Comparison of ENCODE assay signal across 10 cellular contexts in genomic region chr19:11659612-11660011, GRCh38.
DNase-seq lines count a peak whose midpoint lies in the region; ATAC-seq, FAIRE-seq and TF ChIP-seq lines count a peak whose summit lies in the region.
"Had no signal": no experiment of that assay in that cellular context is flagged by ENCODE, and none has a peak within 500 bp of the region (broad histone marks: within the 10 kb centered on the region; RNA-seq: fewer than 3 reads in every experiment).

No MANE protein-coding gene starts in this region.

- no peaks in the 10 kb centered on the region for H3K36me3 ChIP-seq in upper lobe of right lung

- no peak for TF ChIP-seq POLR2A in erythroblast (IDR thresholded peaks at IDR 0.05; ENCODE audit: low read length)

- H3K4me3 ChIP-seq in upper lobe of right lung, result no peak overlapping the region

- TF ChIP-seq CTCF in GM12872 (IDR thresholded peaks at IDR 0.05; ENCODE audit: insufficient read depth, low read depth, low read length) (peak; percentile 35; the same call in 1 of the 3 replicates), upper lobe of right lung (IDR thresholded peaks at IDR 0.05) (no peak)

- no peak overlapping the region for H3K27ac ChIP-seq in upper lobe of right lung

- H3K27me3 ChIP-seq in upper lobe of right lung, result no peaks in the 10 kb centered on the region

- no peak for ATAC-seq in upper lobe of right lung

- H3K9me3 ChIP-seq in upper lobe of right lung, result no peaks in the 10 kb centered on the region

- FAIRE-seq in A204.1 (lab: Jason Lieb, UNC) (peak; percentile 83), frontal cortex (lab: Jason Lieb, UNC) (no peak)

- DNase-seq in OCI-M1 (lab: John Stamatoyannopoulos, UW), result peak; percentile 84
- DNase-seq in erythroblast (lab: John Stamatoyannopoulos, UW), result peak; percentile 11 to 27
- DNase-seq in frontal cortex (ENCODE audit: low spot score in 2 of 2), result no peak
- DNase-seq in retina, result no peak
- DNase-seq in NCI-H82 treated with DMSO at 0.1 percent for 48 hours (lab: John Stamatoyannopoulos, UW; ENCODE audit: unreplicated experiment), result no peak
- no peak for DNase-seq in upper lobe of right lung
- DNase-seq: activated T-cell treated with anti-CD3 and anti-CD28 coated beads for 4 hours, SHP77 had no signal

- intact Hi-C loops in upper lobe of right lung (cut with DNase I), result no loop called here

- H3K4me1 ChIP-seq in upper lobe of right lung, result no peaks in the 10 kb centered on the region

Comparison
In these comparisons a context has a peak if more than half of its experiments do, and no peak if none do; other contexts are left out.
1. DNase-seq: peak in OCI-M1 (single experiment) and erythroblast (2 of 2); none in frontal cortex (0 of 2), retina (single experiment), NCI-H82 treated with DMSO at 0.1 percent for 48 hours (single experiment) and upper lobe of right lung (single experiment).